ENCODE assay signal across 1 cellular context in genomic region chr1:234960722-234961467, GRCh38.
A peak's percentile ranks its signal among the peaks of the same experiment; 100 is the strongest.
TF ChIP-seq lines count a peak whose summit lies in the region.

No MANE protein-coding gene starts in this region.

TF ChIP-seq in HepG2, 621 proteins besides CTCF, POLR2A, EP300 and RAD21 (continued from another document and continues in another):
- TF ChIP-seq ZNF577 (CRISPR knock-in tag; IDR thresholded peaks at IDR 0.05; ENCODE audit: borderline replicate concordance, low read depth) (no peak), HOXA7 (CRISPR knock-in tag; IDR thresholded peaks at IDR 0.05) (no peak), ZBTB42 (CRISPR knock-in tag; IDR thresholded peaks at IDR 0.05) (no peak), ZBTB49 (CRISPR knock-in tag; IDR thresholded peaks at IDR 0.05; ENCODE audit: borderline replicate concordance) (peak; percentile 38; the same call in 1 of the 2 replicates), MTF2 (CRISPR knock-in tag; IDR thresholded peaks at IDR 0.05; ENCODE audit: borderline replicate concordance) (no peak), DNMT1 (CRISPR knock-in tag; IDR thresholded peaks at IDR 0.05) (0 out of 2 replicates have a peak, but pooled peaks have one; percentile 58), DZIP1 (CRISPR knock-in tag; IDR thresholded peaks at IDR 0.05) (no peak), ZSCAN20 (CRISPR knock-in tag; IDR thresholded peaks at IDR 0.05; ENCODE audit: borderline replicate concordance) (0 out of 2 replicates have a peak, but pooled peaks have one; percentile 45), IKZF5 (CRISPR knock-in tag; IDR thresholded peaks at IDR 0.05) (peak; percentile 88; the same call in 1 of the 2 replicates), ZNF414 (CRISPR knock-in tag; IDR thresholded peaks at IDR 0.05) (peak; percentile 56; the same call in 1 of the 2 replicates), ZBTB7A (CRISPR knock-in tag; IDR thresholded peaks at IDR 0.05) (0 out of 2 replicates have a peak, but pooled peaks have one; percentile 59), CEBPB (IDR thresholded peaks at IDR 0.05; ENCODE audit: borderline replicate concordance, low read depth, low read length) (peak; percentile 66), MIER2 (CRISPR knock-in tag; IDR thresholded peaks at IDR 0.05) (no peak), FOXM1 (CRISPR knock-in tag; IDR thresholded peaks at IDR 0.05) (no peak), TFE3 (CRISPR knock-in tag; IDR thresholded peaks at IDR 0.05) (peak; percentile 72; the same call in 1 of the 2 replicates), NFKB2 (CRISPR knock-in tag; IDR thresholded peaks at IDR 0.05; ENCODE audit: borderline replicate concordance) (peak; percentile 56; the same call in 1 of the 2 replicates), ZNF274 (CRISPR knock-in tag; IDR thresholded peaks at IDR 0.05) (peak; percentile 67; the same call in 1 of the 2 replicates), ZNF878 (CRISPR knock-in tag; IDR thresholded peaks at IDR 0.05) (peak; percentile 72; the same call in 1 of the 2 replicates), NFE2 (CRISPR knock-in tag; IDR thresholded peaks at IDR 0.05) (no peak), SRSF9 (IDR thresholded peaks at IDR 0.05; ENCODE audit: borderline replicate concordance, insufficient read depth, low read depth, low read length, poor library complexity, severe bottlenecking) (no peak), ZBTB25 (CRISPR knock-in tag; IDR thresholded peaks at IDR 0.05) (peak; percentile 72), MIER3 (CRISPR knock-in tag; IDR thresholded peaks at IDR 0.05; ENCODE audit: borderline replicate concordance) (0 out of 2 replicates have a peak, but pooled peaks have one; percentile 65), ZNF773 (CRISPR knock-in tag; IDR thresholded peaks at IDR 0.05; ENCODE audit: borderline replicate concordance) (no peak), ETV6 (CRISPR knock-in tag; conservative IDR thresholded peaks at IDR 0.05) (peak; percentile 73; the same call in 1 of the 2 replicates), RFX3 (CRISPR knock-in tag; IDR thresholded peaks at IDR 0.05) (no peak), ZMYM3 (CRISPR knock-in tag; IDR thresholded peaks at IDR 0.05) (peak; percentile 54; the same call in 1 of the 2 replicates), ZFP90 (CRISPR knock-in tag; IDR thresholded peaks at IDR 0.05; ENCODE audit: borderline replicate concordance) (0 out of 2 replicates have a peak, but pooled peaks have one; percentile 76), KAT2B (IDR thresholded peaks at IDR 0.05; ENCODE audit: borderline replicate concordance, low read depth, low read length) (no peak), ZNF615 (CRISPR knock-in tag; IDR thresholded peaks at IDR 0.05; ENCODE audit: borderline replicate concordance) (peak; percentile 64; the same call in 1 of the 2 replicates), POGZ (CRISPR knock-in tag; IDR thresholded peaks at IDR 0.05) (peak; percentile 58), ZNF230 (CRISPR knock-in tag; IDR thresholded peaks at IDR 0.05) (peak; percentile 59; the same call in 1 of the 2 replicates), ZNF20 (CRISPR knock-in tag; IDR thresholded peaks at IDR 0.05) (no peak), ZNF616 (CRISPR knock-in tag; IDR thresholded peaks at IDR 0.05; ENCODE audit: low read depth) (no peak), AFF4 (CRISPR knock-in tag; IDR thresholded peaks at IDR 0.05) (peak; percentile 94), GATA4 (IDR thresholded peaks at IDR 0.05; ENCODE audit: borderline replicate concordance, low read depth) (peak; percentile 99), TBP (CRISPR knock-in tag; IDR thresholded peaks at IDR 0.05) (no peak), SMAD1 (CRISPR knock-in tag; IDR thresholded peaks at IDR 0.05; ENCODE audit: borderline replicate concordance, low read depth) (peak; percentile 82; the same call in 1 of the 2 replicates), E2F5 (CRISPR knock-in tag; conservative IDR thresholded peaks at IDR 0.05) (no peak), SP5 (CRISPR knock-in tag; IDR thresholded peaks at IDR 0.05; ENCODE audit: borderline replicate concordance, low read depth) (peak; percentile 67), RXRA (CRISPR knock-in tag; IDR thresholded peaks at IDR 0.05) (peak; percentile 92), JUN (CRISPR knock-in tag; IDR thresholded peaks at IDR 0.05) (peak; percentile 64), MXD4 (CRISPR knock-in tag; IDR thresholded peaks at IDR 0.05) (no peak), ZNF513 (CRISPR knock-in tag; conservative IDR thresholded peaks at IDR 0.05) (no peak), NFKBIZ (CRISPR knock-in tag; IDR thresholded peaks at IDR 0.05) (peak; percentile 80), ZSCAN5A (CRISPR knock-in tag; IDR thresholded peaks at IDR 0.05; ENCODE audit: borderline replicate concordance) (peak; percentile 76; the same call in 1 of the 2 replicates), CENPT (CRISPR knock-in tag; IDR thresholded peaks at IDR 0.05; ENCODE audit: low read depth) (0 out of 2 replicates have a peak, but pooled peaks have one; percentile 51), ZNF7 (CRISPR knock-in tag; IDR thresholded peaks at IDR 0.05) (no peak)
